Comparison of ENCODE assay signal across 11 cellular contexts in the genomic region with DNA sequence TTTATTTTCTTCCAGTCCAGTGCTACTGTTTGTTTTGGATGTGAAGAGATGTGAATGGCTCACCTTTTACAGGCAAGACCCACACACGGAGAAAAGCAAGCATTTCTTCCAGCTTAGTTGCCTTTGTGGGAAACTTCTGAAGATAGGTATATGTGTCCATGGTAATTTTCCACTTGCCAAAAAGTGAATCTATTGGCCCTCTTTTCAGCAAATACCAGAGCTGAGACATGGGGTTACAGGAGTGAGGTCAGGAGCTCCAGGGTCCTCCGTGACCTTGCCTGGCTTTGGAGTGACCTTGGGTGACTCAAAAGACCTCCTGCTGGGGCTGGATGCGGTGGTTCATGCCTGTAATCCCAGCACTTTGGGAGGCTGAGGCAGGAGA.
DNase-seq lines count a peak whose midpoint lies in the region; ATAC-seq, FAIRE-seq and TF ChIP-seq lines count a peak whose summit lies in the region.
"Had no signal": no experiment of that assay in that cellular context is flagged by ENCODE, and none has a peak within 500 bp of the region (broad histone marks: within the 10 kb centered on the region; RNA-seq: fewer than 3 reads in every experiment).

No MANE protein-coding gene starts in this region.

- H3K27ac ChIP-seq in GM12878 (ENCODE audit: control insufficient read depth, insufficient read depth) = peak overlapping the region; percentile 66
- H3K27ac ChIP-seq in tibial nerve = no peak overlapping the region

- BruUV-seq in GM12878 (replicated peaks; lab: Mats Ljungman, UMichigan) = no TSS peak

- no peak for ATAC-seq in activated CD4-positive, alpha-beta T cell treated with anti-CD3 and anti-CD28 coated beads for 36 hours
- ATAC-seq in GM12878 = no peak

- H3K9me3 ChIP-seq in GM12878 (replicated peaks; ENCODE audit: control insufficient read depth, insufficient read depth, low read length) (no peaks in the 10 kb centered on the region), skeletal muscle satellite cell (replicated peaks; ENCODE audit: low read length) (no peaks in the 10 kb centered on the region), tibial nerve (no peaks in the 10 kb centered on the region)

- H3K4me2 ChIP-seq in GM12878 (ENCODE audit: control insufficient read depth, insufficient read depth) (peak overlapping the region; percentile 95), skeletal muscle satellite cell (ENCODE audit: low read length) (peak overlapping the region; percentile 96)

- H3K4me1 Mint-ChIP-seq in activated CD4-positive, alpha-beta T cell treated with anti-CD3 and anti-CD28 coated beads for 36 hours = peaks cover 27% of the 10 kb centered on the region

- intact Hi-C loops in activated CD4-positive, alpha-beta T cell treated with anti-CD3 and anti-CD28 coated beads for 36 hours (cut with DNase I, micrococcal nuclease) = loop anchor here (5.0 to 10.0 kb wide), 4 partner anchors 170 to 540 kb away; a partner anchor contains a TSS
- intact Hi-C loops in GM12878 (cut with micrococcal nuclease; ENCODE audit: unreplicated experiment) = loop anchor here (2.0 to 10.0 kb wide), 5 partner anchors 40 to 543 kb away; a partner anchor contains a TSS

- H3K4me3 ChIP-seq in GM12878 = peak overlapping the region; percentile 34
- H3K4me3 ChIP-seq in skeletal muscle satellite cell (ENCODE audit: low read length) = peak overlapping the region; percentile 70
- H3K4me3 ChIP-seq in tibial nerve = no peak overlapping the region
- H3K4me3 ChIP-seq: skin epidermis had no signal

- in situ Hi-C loops in GM12878 (cut with MboI) = no loop called here

- TF ChIP-seq POLR2A in GM12878 (IDR thresholded peaks at IDR 0.05; ENCODE audit: low read depth, low read length) (no peak), tibial nerve (IDR thresholded peaks at IDR 0.05) (no peak)

- H3K27me3 ChIP-seq in GM12878 (replicated peaks in 1 of 2; ENCODE audit: control insufficient read depth in 2 of 2, insufficient read depth in 2 of 2, low read length in 1 of 2) (no peaks in the 10 kb centered on the region), skeletal muscle satellite cell (ENCODE audit: control insufficient read depth, insufficient read depth, low read length) (no peaks in the 10 kb centered on the region), tibial nerve (no peaks in the 10 kb centered on the region)

- H3K36me3 ChIP-seq in GM12878 (ENCODE audit: control insufficient read depth in 2 of 2, insufficient read depth in 2 of 2, low read length in 1 of 2) = no peaks in the 10 kb centered on the region
- no peaks in the 10 kb centered on the region for H3K36me3 ChIP-seq in skeletal muscle satellite cell (ENCODE audit: insufficient read depth, low read length)
- H3K36me3 ChIP-seq in tibial nerve = peaks cover 0 to 5% (median 0%) of the 10 kb centered on the region in 3 donors

- H3K36me3 Mint-ChIP-seq in activated CD4-positive, alpha-beta T cell treated with anti-CD3 and anti-CD28 coated beads for 36 hours (ENCODE audit: low read depth) = no peaks in the 10 kb centered on the region

- H3K27ac Mint-ChIP-seq in activated CD4-positive, alpha-beta T cell treated with anti-CD3 and anti-CD28 coated beads for 36 hours = no peak overlapping the region

- peak overlapping the region; percentile 1; the same call in 1 of the 2 replicates for H2AFZ ChIP-seq in GM12878 (ENCODE audit: control insufficient read depth, low read depth, low read length)

- 22% methylated on average over 3 of the region's 3 CpGs for WGBS in GM12878 (ENCODE audit: insufficient coverage, insufficient replicate concordance, low lambda C conversion rate, missing lambda C conversion rate)
- 81 to 84% methylated on average over 3 of the region's 3 CpGs for WGBS in tibial nerve, 2 donors

- no peaks in the 10 kb centered on the region for H3K9me3 Mint-ChIP-seq in activated CD4-positive, alpha-beta T cell treated with anti-CD3 and anti-CD28 coated beads for 36 hours (ENCODE audit: low read depth)

- TF ChIP-seq RAD21 in GM12878 (IDR thresholded peaks at IDR 0.05; ENCODE audit: insufficient read depth, low read depth, low read length) = no peak

- FAIRE-seq in GM12878 (lab: Jason Lieb, UNC) = no peak
- FAIRE-seq: H1, islet of Langerhans had no signal

- H3K4me1 ChIP-seq in GM12878 (ENCODE audit: control insufficient read depth, insufficient read depth, low read length) (peaks cover 19% of the 10 kb centered on the region), skeletal muscle satellite cell (ENCODE audit: control insufficient read depth, insufficient read depth, low read length) (peaks cover 24% of the 10 kb centered on the region), tibial nerve (peaks cover 0 to 10% (median 2%) of the 10 kb centered on the region in 4 donors)

- SMC1A ChIA-PET in GM12878 (lab: Charles Lee; ENCODE audit: uncharacterized antibody, unreplicated experiment) = interaction anchor here (0.8 to 6.9 kb wide), 9 partner anchors 10 to 69 kb away, joined by 3 to 43 read pairs (median 3); no protein-coding TSS in a partner anchor

- H3K27me3 Mint-ChIP-seq in activated CD4-positive, alpha-beta T cell treated with anti-CD3 and anti-CD28 coated beads for 36 hours = no peaks in the 10 kb centered on the region

- RAD21 ChIA-PET in GM12878 (lab: Charles Lee; ENCODE audit: unreplicated experiment) = interaction anchor here (0.8 to 2.0 kb wide), 6 partner anchors 13 to 339 kb away, joined by 3 to 8 read pairs (median 4); no protein-coding TSS in a partner anchor

- H3K9ac ChIP-seq in GM12878 (ENCODE audit: control insufficient read depth, insufficient read depth, low read length) (no peak overlapping the region), skeletal muscle satellite cell (ENCODE audit: low read depth, low read length) (no peak overlapping the region)

- H4K20me1 ChIP-seq in GM12878 (ENCODE audit: control insufficient read depth, insufficient read depth) = no peaks in the 10 kb centered on the region

- peak overlapping the region; percentile 8 for H3K4me3 Mint-ChIP-seq in activated CD4-positive, alpha-beta T cell treated with anti-CD3 and anti-CD28 coated beads for 36 hours

- TF ChIP-seq EP300 in GM12878 (IDR thresholded peaks at IDR 0.05; ENCODE audit: borderline replicate concordance in 1 of 2, control insufficient read depth in 1 of 2, low read depth in 2 of 2, low read length in 2 of 2) = no peak
- no peak for TF ChIP-seq EP300 in tibial nerve (IDR thresholded peaks at IDR 0.05)

- TF ChIP-seq CTCF in GM12878 (IDR thresholded peaks at IDR 0.05 in 2 of 3, conservative IDR thresholded peaks at IDR 0.05 in 1 of 3; ENCODE audit: control insufficient read depth in 2 of 3, extremely low read depth in 1 of 3, insufficient read depth in 1 of 3, low read depth in 3 of 3, low read length in 3 of 3) = no peak
- no peak for TF ChIP-seq CTCF in GM10248 (IDR thresholded peaks at IDR 0.05; ENCODE audit: control extremely low read depth, extremely low read depth, low read depth, missing control alignments)
- no peak for TF ChIP-seq CTCF in tibial nerve (IDR thresholded peaks at IDR 0.05)

- POLR2A ChIA-PET in activated CD4-positive, alpha-beta T cell treated with anti-CD3 and anti-CD28 coated beads for 36 hours (lab: Charles Lee) = no interaction called here
- POLR2A ChIA-PET in GM12878 (lab: Charles Lee) (interaction anchor here (0.5 to 2.1 kb wide), 6 partner anchors 9 to 317 kb away, joined by 3 to 9 read pairs (median 4); no protein-coding TSS in a partner anchor), GM10248 (lab: Yijun Ruan, JAX) (no interaction called here)

- CTCF ChIA-PET in activated CD4-positive, alpha-beta T cell treated with anti-CD3 and anti-CD28 coated beads for 36 hours (lab: Charles Lee) = interaction anchor here (0.7 to 1.3 kb wide), 4 partner anchors 17 to 511 kb away, joined by 3 to 6 read pairs (median 4); no protein-coding TSS in a partner anchor
- CTCF ChIA-PET in GM12878 (lab: Yijun Ruan, JAX) = interaction anchor here (0.9 to 4.8 kb wide), 10 partner anchors 9 to 480 kb away, joined by 3 to 31 read pairs (median 5); no protein-coding TSS in a partner anchor
- CTCF ChIA-PET in GM10248 (lab: Yijun Ruan, JAX) = interaction anchor here (1.0 to 1.6 kb wide), 6 partner anchors 8 to 339 kb away, joined by 3 to 7 read pairs (median 4); no protein-coding TSS in a partner anchor

- H3K79me2 ChIP-seq in GM12878 (ENCODE audit: control insufficient read depth, insufficient read depth, low read length) = no peaks in the 10 kb centered on the region

- DNase-seq in activated CD4-positive, alpha-beta T cell treated with anti-CD3 and anti-CD28 coated beads for 36 hours = no peak
- DNase-seq in activated CD4-positive, alpha-beta T cell treated with anti-CD3 and anti-CD28 coated beads for 1 hour = no peak
- peak; percentile 52 for DNase-seq in NAMALWA (ENCODE audit: low spot score)
- no peak for DNase-seq in GM12878 (ENCODE audit: low read depth, low spot score)
- DNase-seq in GM10248 (ENCODE audit: extremely low spot score) = no peak
- DNase-seq in tibial nerve (ENCODE audit: low spot score in 2 of 2) = no peak
- DNase-seq in DMS114 treated with DMSO at 0.1 percent for 48 hours (lab: John Stamatoyannopoulos, UW; ENCODE audit: unreplicated experiment) = no peak

TF ChIP-seq in GM12878, 131 proteins besides CTCF, POLR2A, EP300 and RAD21 (continues in another document):
- no peak for TF ChIP-seq ETV6 (conservative IDR thresholded peaks at IDR 0.05 in 1 of 2, IDR thresholded peaks at IDR 0.05 in 1 of 2; ENCODE audit: borderline replicate concordance in 1 of 2, low read depth in 1 of 2)
- TF ChIP-seq PML (IDR thresholded peaks at IDR 0.05; ENCODE audit: low read length) = no peak
- TF ChIP-seq SMAD5 (IDR thresholded peaks at IDR 0.05; ENCODE audit: low read depth) = no peak
- TF ChIP-seq FOS (IDR thresholded peaks at IDR 0.05; ENCODE audit: borderline replicate concordance, extremely low read depth, insufficient read length) = no peak
- TF ChIP-seq, protein P1, sequence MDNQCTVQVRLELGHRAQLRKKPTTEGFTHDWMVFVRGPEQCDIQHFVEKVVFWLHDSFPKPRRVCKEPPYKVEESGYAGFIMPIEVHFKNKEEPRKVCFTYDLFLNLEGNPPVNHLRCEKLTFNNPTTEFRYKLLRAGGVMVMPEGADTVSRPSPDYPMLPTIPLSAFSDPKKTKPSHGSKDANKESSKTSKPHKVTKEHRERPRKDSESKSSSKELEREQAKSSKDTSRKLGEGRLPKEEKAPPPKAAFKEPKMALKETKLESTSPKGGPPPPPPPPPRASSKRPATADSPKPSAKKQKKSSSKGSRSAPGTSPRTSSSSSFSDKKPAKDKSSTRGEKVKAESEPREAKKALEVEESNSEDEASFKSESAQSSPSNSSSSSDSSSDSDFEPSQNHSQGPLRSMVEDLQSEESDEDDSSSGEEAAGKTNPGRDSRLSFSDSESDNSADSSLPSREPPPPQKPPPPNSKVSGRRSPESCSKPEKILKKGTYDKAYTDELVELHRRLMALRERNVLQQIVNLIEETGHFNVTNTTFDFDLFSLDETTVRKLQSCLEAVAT (IDR thresholded peaks at IDR 0.05) = no peak
- TF ChIP-seq GABPA (IDR thresholded peaks at IDR 0.05; ENCODE audit: low read depth) = no peak
- no peak for TF ChIP-seq HDAC2 (IDR thresholded peaks at IDR 0.05)
- TF ChIP-seq GATAD2B (conservative IDR thresholded peaks at IDR 0.05; ENCODE audit: low read depth) = no peak

Comparison
In these comparisons a context has a peak if more than half of its experiments do, and no peak if none do; other contexts are left out.
1. H3K4me3 ChIP-seq: peak in GM12878 (single experiment) and skeletal muscle satellite cell (single experiment); none in tibial nerve (0 of 4).